ENCODE assay signal across 1 cellular context in the genomic region with DNA sequence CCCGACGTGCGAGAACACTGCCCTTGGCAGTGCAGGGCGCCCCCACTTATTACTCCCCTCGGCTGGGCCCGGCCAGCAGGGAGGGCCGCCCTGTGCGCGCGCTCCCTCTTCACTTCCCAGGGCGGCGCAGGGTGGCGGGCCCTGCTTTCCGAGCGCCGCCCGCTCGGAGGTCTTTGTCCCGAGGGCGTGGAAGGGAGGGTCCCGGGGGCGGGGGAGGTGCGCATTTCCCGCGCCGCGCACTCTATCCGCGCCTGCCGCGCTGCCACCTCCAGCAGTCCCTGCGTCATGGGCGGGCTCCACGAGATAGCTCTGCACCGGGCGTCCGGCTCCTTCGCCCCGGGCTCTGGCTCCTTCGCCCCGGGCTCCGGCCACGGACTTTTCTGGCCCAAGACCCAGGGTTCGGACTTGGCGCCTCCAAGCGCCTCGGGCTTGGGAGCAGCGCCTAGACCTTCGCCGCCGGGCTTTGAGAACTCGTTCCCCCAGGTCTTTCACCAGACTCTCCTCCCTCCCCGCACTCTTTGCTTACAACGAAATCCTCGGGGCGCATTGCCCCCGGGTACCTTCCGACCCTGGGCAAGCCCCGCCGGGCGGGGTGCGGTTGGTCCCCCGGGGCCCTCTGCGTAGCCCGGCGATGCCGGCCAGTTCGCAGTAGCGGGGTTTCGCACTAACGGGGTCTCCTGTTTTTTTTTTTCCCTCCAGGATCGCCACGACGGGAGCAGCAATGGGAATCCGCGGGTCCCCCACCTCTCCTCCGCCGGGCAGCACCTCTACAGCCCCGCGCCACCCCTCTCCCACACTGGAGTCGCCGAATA.
TF ChIP-seq lines count a peak whose summit lies in the region.

No MANE protein-coding gene starts in this region.

TF ChIP-seq in HepG2, 621 proteins besides CTCF, POLR2A, EP300 and RAD21 (continued from another document):
- TF ChIP-seq, protein P1, sequence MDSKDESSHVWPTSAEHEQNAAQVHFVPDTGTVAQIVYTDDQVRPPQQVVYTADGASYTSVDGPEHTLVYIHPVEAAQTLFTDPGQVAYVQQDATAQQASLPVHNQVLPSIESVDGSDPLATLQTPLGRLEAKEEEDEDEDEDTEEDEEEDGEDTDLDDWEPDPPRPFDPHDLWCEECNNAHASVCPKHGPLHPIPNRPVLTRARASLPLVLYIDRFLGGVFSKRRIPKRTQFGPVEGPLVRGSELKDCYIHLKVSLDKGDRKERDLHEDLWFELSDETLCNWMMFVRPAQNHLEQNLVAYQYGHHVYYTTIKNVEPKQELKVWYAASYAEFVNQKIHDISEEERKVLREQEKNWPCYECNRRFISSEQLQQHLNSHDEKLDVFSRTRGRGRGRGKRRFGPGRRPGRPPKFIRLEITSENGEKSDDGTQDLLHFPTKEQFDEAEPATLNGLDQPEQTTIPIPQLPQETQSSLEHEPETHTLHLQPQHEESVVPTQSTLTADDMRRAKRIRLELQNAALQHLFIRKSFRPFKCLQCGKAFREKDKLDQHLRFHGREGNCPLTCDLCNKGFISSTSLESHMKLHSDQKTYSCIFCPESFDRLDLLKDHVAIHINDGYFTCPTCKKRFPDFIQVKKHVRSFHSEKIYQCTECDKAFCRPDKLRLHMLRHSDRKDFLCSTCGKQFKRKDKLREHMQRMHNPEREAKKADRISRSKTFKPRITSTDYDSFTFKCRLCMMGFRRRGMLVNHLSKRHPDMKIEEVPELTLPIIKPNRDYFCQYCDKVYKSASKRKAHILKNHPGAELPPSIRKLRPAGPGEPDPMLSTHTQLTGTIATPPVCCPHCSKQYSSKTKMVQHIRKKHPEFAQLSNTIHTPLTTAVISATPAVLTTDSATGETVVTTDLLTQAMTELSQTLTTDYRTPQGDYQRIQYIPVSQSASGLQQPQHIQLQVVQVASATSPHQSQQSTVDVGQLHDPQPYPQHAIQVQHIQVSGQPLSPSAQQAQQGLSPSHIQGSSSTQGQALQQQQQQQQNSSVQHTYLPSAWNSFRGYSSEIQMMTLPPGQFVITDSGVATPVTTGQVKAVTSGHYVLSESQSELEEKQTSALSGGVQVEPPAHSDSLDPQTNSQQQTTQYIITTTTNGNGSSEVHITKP (CRISPR knock-in tag; IDR thresholded peaks at IDR 0.05; ENCODE audit: low read depth): no peak
- peak; percentile 2; the same call in 1 of the 2 replicates for TF ChIP-seq ZNF768 (CRISPR knock-in tag; IDR thresholded peaks at IDR 0.05)
- TF ChIP-seq, protein P2, sequence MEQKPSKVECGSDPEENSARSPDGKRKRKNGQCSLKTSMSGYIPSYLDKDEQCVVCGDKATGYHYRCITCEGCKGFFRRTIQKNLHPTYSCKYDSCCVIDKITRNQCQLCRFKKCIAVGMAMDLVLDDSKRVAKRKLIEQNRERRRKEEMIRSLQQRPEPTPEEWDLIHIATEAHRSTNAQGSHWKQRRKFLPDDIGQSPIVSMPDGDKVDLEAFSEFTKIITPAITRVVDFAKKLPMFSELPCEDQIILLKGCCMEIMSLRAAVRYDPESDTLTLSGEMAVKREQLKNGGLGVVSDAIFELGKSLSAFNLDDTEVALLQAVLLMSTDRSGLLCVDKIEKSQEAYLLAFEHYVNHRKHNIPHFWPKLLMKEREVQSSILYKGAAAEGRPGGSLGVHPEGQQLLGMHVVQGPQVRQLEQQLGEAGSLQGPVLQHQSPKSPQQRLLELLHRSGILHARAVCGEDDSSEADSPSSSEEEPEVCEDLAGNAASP (CRISPR knock-in tag; IDR thresholded peaks at IDR 0.05; ENCODE audit: borderline replicate concordance): no peak
- no peak for TF ChIP-seq ZNF772 (CRISPR knock-in tag; IDR thresholded peaks at IDR 0.05)
